In genomic region chr5:57191163-57191562, GRCh38 we compare ENCODE assay signal across 16 cellular contexts.
"Had no signal": no experiment of that assay in that cellular context is flagged by ENCODE, and none has a peak within 500 bp of the region (broad histone marks: within the 10 kb centered on the region; RNA-seq: fewer than 3 reads in every experiment).

No MANE protein-coding gene starts in this region.

- H3K9me3 ChIP-seq: heart right ventricle, upper lobe of left lung, uterus had no signal

- H3K27ac ChIP-seq: heart right ventricle, upper lobe of left lung, uterus had no signal

- H3K36me3 ChIP-seq: uterus had no signal

- DNase-seq: effector memory CD4-positive, alpha-beta T cell; heart right ventricle; hypothalamus; mammary epithelial cell; naive thymus-derived CD4-positive, alpha-beta T cell; posterior cingulate gyrus; small intestine; stimulated activated CD4-positive, alpha-beta T cell treated with anti-CD3 and anti-CD28 coated beads, Interleukin-12 subunit alpha, Interleukin-12 subunit beta, amount 100 ng/mL, for 4 hours; stimulated activated naive CD4-positive, alpha-beta T cell treated with Interleukin-2 at 50 U/mL for 16 hours; upper lobe of left lung; uterus had no signal

- ATAC-seq: esophagus mucosa; heart right ventricle; left lobe of liver; naive thymus-derived CD4-positive, alpha-beta T cell had no signal

- H3K9me3 Mint-ChIP-seq: naive thymus-derived CD4-positive, alpha-beta T cell had no signal

- H3K4me3 ChIP-seq: heart right ventricle, upper lobe of left lung, uterus had no signal

- FAIRE-seq: endometrium, frontal cortex, islet of Langerhans, small intestine had no signal

- H3K27me3 Mint-ChIP-seq: naive thymus-derived CD4-positive, alpha-beta T cell had no signal

- H3K27me3 ChIP-seq: heart right ventricle, upper lobe of left lung, uterus had no signal
